17 cellular contexts compared by ENCODE assay signal in the genomic region with DNA sequence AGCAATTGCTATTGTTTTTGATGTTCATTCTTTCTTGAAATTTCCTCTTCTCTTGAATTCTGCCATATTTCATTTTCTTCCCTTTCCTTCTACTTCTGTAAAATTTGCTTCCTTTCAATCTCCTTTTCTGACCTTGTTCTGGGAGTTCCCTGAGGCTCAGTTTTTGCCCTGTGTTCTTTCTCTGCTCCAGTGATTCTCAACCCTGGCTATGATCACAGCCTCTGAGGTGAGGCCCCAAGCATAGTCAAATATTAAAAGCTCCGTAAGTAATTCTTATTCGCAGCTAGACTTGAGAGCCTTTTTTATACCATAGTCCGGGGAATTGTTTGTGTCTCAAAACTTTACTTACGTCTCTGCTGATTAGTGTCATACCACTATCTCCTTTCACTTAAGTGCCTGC.
"Had no signal": no experiment of that assay in that cellular context is flagged by ENCODE, and none has a peak within 500 bp of the region (broad histone marks: within the 10 kb centered on the region; RNA-seq: fewer than 3 reads in every experiment).

No MANE protein-coding gene starts in this region.

- H3K4me1 ChIP-seq: psoas muscle, right atrium auricular region had no signal

- H3K4me3 ChIP-seq: heart left ventricle, left ventricle myocardium inferior, lung, psoas muscle, right atrium auricular region had no signal

- DNase-seq: cerebellar nuclear complex; effector memory CD8-positive, alpha-beta T cell; erythroblast; foreskin melanocyte; heart left ventricle; hippocampal formation; left ventricle myocardium inferior; mesendoderm; naive B cell; psoas muscle; small intestine; stimulated activated CD4-positive, alpha-beta T cell treated with anti-CD3 and anti-CD28 coated beads, Interleukin-12 subunit alpha, Interleukin-12 subunit beta, amount 100 ng/mL, for 4 hours; stimulated activated naive CD4-positive, alpha-beta T cell; trophoblast cell had no signal

- H3K36me3 ChIP-seq: heart left ventricle, left ventricle myocardium inferior, neutrophil, right atrium auricular region had no signal

- H3K27me3 ChIP-seq: heart left ventricle, neutrophil, right atrium auricular region had no signal

- H3K27ac ChIP-seq: heart left ventricle, left ventricle myocardium inferior, neutrophil, psoas muscle, right atrium auricular region had no signal

- H3K9me3 ChIP-seq: heart left ventricle, left ventricle myocardium inferior, neutrophil, psoas muscle, right atrium auricular region had no signal
